ENCODE assay signal across 8 cellular contexts in the genomic region with DNA sequence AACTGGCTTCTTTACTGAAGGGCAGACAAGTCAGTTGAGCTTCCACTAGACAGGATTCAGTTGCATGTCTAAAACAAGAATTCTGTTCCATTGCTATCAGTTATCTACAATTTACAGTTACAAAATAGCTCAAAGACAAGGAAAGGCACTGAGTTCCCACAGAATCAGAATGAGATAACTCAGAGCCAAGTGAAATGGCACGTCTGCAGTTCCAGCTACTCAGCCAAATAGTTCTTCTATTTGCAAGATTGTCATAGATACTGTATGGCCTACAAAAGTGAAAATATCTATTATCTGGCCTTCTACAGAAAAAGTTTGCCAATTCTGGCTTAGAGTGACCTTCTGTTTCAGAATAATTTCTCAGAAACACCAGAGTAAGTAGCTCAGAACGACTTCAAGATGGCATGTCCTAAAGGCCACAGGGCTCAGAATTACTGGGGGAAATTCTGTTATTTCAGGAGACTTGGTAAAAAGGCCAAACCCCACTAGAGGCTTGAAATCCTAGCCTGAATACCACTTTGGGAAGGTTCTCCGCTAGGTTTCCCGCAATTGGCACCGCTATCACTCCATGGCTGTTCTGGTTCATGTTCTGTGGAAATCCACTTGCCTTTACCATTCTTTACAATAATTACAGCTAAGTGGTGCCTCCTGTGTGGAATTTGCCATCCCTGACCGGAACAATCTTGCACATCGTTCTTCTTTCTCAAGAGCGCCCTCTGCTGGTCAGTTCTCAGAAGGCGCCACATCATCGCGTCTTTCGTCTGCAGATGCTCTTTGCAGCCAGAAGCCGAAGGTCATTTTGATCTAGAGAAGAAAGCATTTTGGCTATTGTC. TPM values are rescaled to one million over a fixed set of nuclear protein-coding genes. Genes with fewer than 3 reads are reported as not detected.
A peak's percentile ranks its signal among the peaks of the same experiment; 100 is the strongest.
DNase-seq lines count a peak whose midpoint lies in the region; ATAC-seq lines count a peak whose summit lies in the region.

No MANE protein-coding gene starts in this region.

- DNase-seq in GDM1 (lab: John Stamatoyannopoulos, UW), result peak; percentile 37
- peak; percentile 9 for DNase-seq in NCI-H446 treated with DMSO at 0.1 percent for 48 hours (lab: John Stamatoyannopoulos, UW)
- peak; percentile 80 to 85 for DNase-seq in activated CD4-positive, alpha-beta T cell treated with anti-CD3 and anti-CD28 coated beads for 24 hours (ENCODE audit: low read depth in 2 of 2)
- peak; percentile 59 for DNase-seq in cerebellum (ENCODE audit: low spot score)
- DNase-seq in left lobe of liver (ENCODE audit: low spot score), result peak; percentile 74
- peak; percentile 71 to 80 for DNase-seq in stimulated activated CD4-positive, alpha-beta T cell treated with anti-CD3 and anti-CD28 coated beads, Interleukin-4, amount 100 ng/mL, for 4 hours

- peak; percentile 78 for ATAC-seq in HG03139 (IDR thresholded peaks at IDR 0.05; ENCODE audit: unreplicated experiment)
- ATAC-seq in left lobe of liver, result peak; percentile 98
- ATAC-seq in HG03439 (IDR thresholded peaks at IDR 0.05; ENCODE audit: unreplicated experiment), result no peak

RNA-seq across cellular contexts. Expression of gene RTRAF, which starts 10.6 kb away (rescaled TPM):
- 56.3 TPM for total RNA-seq in cerebellum
- 45.3 TPM for total RNA-seq in left lobe of liver

Comparison
In these comparisons a context has a peak if more than half of its experiments do, and no peak if none do; other contexts are left out.
1. DNase-seq: peak in every context shown above with its lines; median percentile 82 in activated CD4-positive, alpha-beta T cell treated with anti-CD3 and anti-CD28 coated beads for 24 hours; 76 in stimulated activated CD4-positive, alpha-beta T cell treated with anti-CD3 and anti-CD28 coated beads, Interleukin-4, amount 100 ng/mL, for 4 hours; 74 in left lobe of liver; 59 in cerebellum; 37 in GDM1; 9 in NCI-H446 treated with DMSO at 0.1 percent for 48 hours.